ENCODE assay signal across 29 cellular contexts in genomic region chr7:71454981-71455380, GRCh38.
"Had no signal": no experiment of that assay in that cellular context is flagged by ENCODE, and none has a peak within 500 bp of the region (broad histone marks: within the 10 kb centered on the region; RNA-seq: fewer than 3 reads in every experiment).

No MANE protein-coding gene starts in this region.

- H3K4me3 ChIP-seq: cardiac muscle cell, SJCRH30, SK-N-MC had no signal

- H3K9me3 ChIP-seq: SJCRH30 had no signal

- H3K36me3 ChIP-seq: cardiac muscle cell, SJCRH30, WERI-Rb-1 had no signal

- ATAC-seq: activated CD8-positive, alpha-beta T cell treated with anti-CD3 and anti-CD28 coated beads for 36 hours; activated naive CD8-positive, alpha-beta T cell treated with anti-CD3 and anti-CD28 coated beads, Interleukin-2, amount 50 U/mL, for 24 hours; Panc1 had no signal

- H3K27me3 ChIP-seq: cardiac muscle cell, SJCRH30 had no signal

- H3K27ac ChIP-seq: cardiac muscle cell, SJCRH30, SK-N-MC, WERI-Rb-1 had no signal

- DNase-seq: activated CD4-positive, alpha-beta T cell treated with anti-CD3 and anti-CD28 coated beads, Interleukin-2, amount 10 ng/mL, durations not matched to agents 24 days and 14 days; activated CD4-positive, alpha-beta T cell treated with anti-CD3 and anti-CD28 coated beads, Interleukin-2, amount 50 U/mL, for 4 hours; activated CD8-positive, alpha-beta T cell treated with anti-CD3 and anti-CD28 coated beads for 36 hours; activated gamma-delta T cell; activated naive CD4-positive, alpha-beta T cell treated with Interleukin-2 at 50 U/mL for 16 hours; activated naive CD8-positive, alpha-beta T cell treated with anti-CD3 and anti-CD28 coated beads, Interleukin-2, amount 50 U/mL, for 24 hours; activated T-cell treated with anti-CD3 and anti-CD28 coated beads, Interleukin-2, amount 50 U/mL, for 1 hour; amniotic stem cell; aorta; Karpas-422; MM.1S; MV-4-11; NCI-H1092 treated with DMSO at 0.1 percent for 48 hours; NCI-H1417; NCI-H146; NCI-H1930; NCI-H2081 treated with DMSO at 0.1 percent for 48 hours; NCI-H226; NCI-H446 treated with DMSO at 0.1 percent for 48 hours; NCI-H524; NCI-H69; NCI-H82; SHP77; SJCRH30; T1000; WERI-Rb-1 had no signal
